Comparison of ENCODE assay signal across 8 cellular contexts in genomic region chr6:30828027-30828962, GRCh38. TPM values are rescaled to one million over a fixed set of nuclear protein-coding genes. Genes with fewer than 3 reads are reported as not detected.
DNase-seq lines count a peak whose midpoint lies in the region; ATAC-seq and TF ChIP-seq lines count a peak whose summit lies in the region.

No MANE protein-coding gene starts in this region.

- H3K4me2 ChIP-seq in fibroblast of lung (ENCODE audit: extremely low read depth, insufficient read depth, low read length): peak overlapping the region; percentile 78

- peak; percentile 54 for DNase-seq in CMK (ENCODE audit: low read depth)
- DNase-seq in RKO (ENCODE audit: low spot score): peak; percentile 84
- peak; percentile 66 for DNase-seq in activated T-helper 1 cell treated with anti-CD3 and anti-CD28 coated beads, Interleukin-12 subunit alpha, Interleukin-12 subunit beta, Interleukin-2, Interleukin-4 antibody, amounts not matched to agents 30 ng/mL and 10 ng/mL and 1 ng/mL, durations not matched to agents 14 hours and 24 hours and 36 hours (ENCODE audit: low spot score)
- DNase-seq in fibroblast of lung (ENCODE audit: low read depth in 2 of 2): peak; percentile 84 to 92
- DNase-seq in naive thymus-derived CD4-positive, alpha-beta T cell: peak; percentile 66 to 86 (median 79)
- DNase-seq in stimulated activated CD8-positive, alpha-beta memory T cell treated with anti-CD3 and anti-CD28 coated beads, Interleukin-7, amount 100 ng/mL, for 24 hours (ENCODE audit: low read depth): peak; percentile 65

- peak overlapping the region; percentile 76 for H2AFZ ChIP-seq in fibroblast of lung (ENCODE audit: low read length)

- H3K27ac ChIP-seq in HUES64 (ENCODE audit: low read depth, low read length) (0 out of 2 replicates have a peak overlapping the region, but pooled peaks have one; percentile 3), fibroblast of lung (ENCODE audit: insufficient read depth, low read length) (peak overlapping the region; percentile 64)
- H3K27ac ChIP-seq in naive thymus-derived CD4-positive, alpha-beta T cell (ENCODE audit: low read depth, low read length): peak overlapping the region; percentile 84

- CTCF ChIA-PET in naive thymus-derived CD4-positive, alpha-beta T cell (lab: Charles Lee): interaction anchor here (0.5 to 14.8 kb wide), 29 partner anchors 8 to 265 kb away, joined by 3 to 172 read pairs (median 4); partner anchors contain the start of genes DDR1, IER3 and VARS2

- peak; percentile 92 for ATAC-seq in naive thymus-derived CD4-positive, alpha-beta T cell
- no peak for ATAC-seq in HG02571 (IDR thresholded peaks at IDR 0.05; ENCODE audit: unreplicated experiment)

- peaks cover 65% of the 10 kb centered on the region for H3K4me1 Mint-ChIP-seq in activated T-helper 1 cell treated with anti-CD3 and anti-CD28 coated beads, Interleukin-12 subunit alpha, Interleukin-12 subunit beta, Interleukin-2, Interleukin-4 antibody, amounts not matched to agents 30 ng/mL and 10 ng/mL and 1 ng/mL, durations not matched to agents 14 hours and 24 hours and 36 hours (ENCODE audit: low read depth)
- H3K4me1 Mint-ChIP-seq in naive thymus-derived CD4-positive, alpha-beta T cell: peaks cover 51 to 92% (median 87%) of the 10 kb centered on the region in 7 donors

- POLR2A ChIA-PET in naive thymus-derived CD4-positive, alpha-beta T cell (lab: Charles Lee): interaction anchor here (0.7 to 2.9 kb wide), 11 partner anchors 9 to 259 kb away, joined by 3 to 20 read pairs (median 5); partner anchors contain the start of genes DDR1 and VARS2

- peak overlapping the region; percentile 98 for H3K27ac Mint-ChIP-seq in activated T-helper 1 cell treated with anti-CD3 and anti-CD28 coated beads, Interleukin-12 subunit alpha, Interleukin-12 subunit beta, Interleukin-2, Interleukin-4 antibody, amounts not matched to agents 30 ng/mL and 10 ng/mL and 1 ng/mL, durations not matched to agents 14 hours and 24 hours and 36 hours
- peak overlapping the region; percentile 82 to 99 (median 96) for H3K27ac Mint-ChIP-seq in naive thymus-derived CD4-positive, alpha-beta T cell

- H3K9me3 ChIP-seq in HUES64 (ENCODE audit: insufficient read depth, low read depth, low read length) (no peaks in the 10 kb centered on the region), fibroblast of lung (ENCODE audit: control insufficient read depth, insufficient read depth, low read depth, low read length) (no peaks in the 10 kb centered on the region)
- H3K9me3 ChIP-seq in naive thymus-derived CD4-positive, alpha-beta T cell (ENCODE audit: control insufficient read depth in 2 of 3, low read length in 3 of 3): no peaks in the 10 kb centered on the region

- H3K4me1 ChIP-seq in HUES64 (ENCODE audit: insufficient read depth, low read length) (peaks cover 7% of the 10 kb centered on the region; the same call in 1 of the 2 replicates), fibroblast of lung (ENCODE audit: control insufficient read depth, extremely low read depth, insufficient read depth, low read length) (peaks cover 9% of the 10 kb centered on the region)
- H3K4me1 ChIP-seq in naive thymus-derived CD4-positive, alpha-beta T cell (ENCODE audit: control insufficient read depth in 2 of 2, insufficient read depth in 2 of 2, low read length in 2 of 2): peaks cover 36 to 45% of the 10 kb centered on the region in 2 donors

- TF ChIP-seq CTCF in fibroblast of lung (conservative IDR thresholded peaks at IDR 0.05 in 1 of 2, IDR thresholded peaks at IDR 0.05 in 1 of 2; ENCODE audit: low read depth in 1 of 2, low read length in 2 of 2): peak; percentile 91 to 98

- no peaks in the 10 kb centered on the region for H4K20me1 ChIP-seq in fibroblast of lung (ENCODE audit: control insufficient read depth, extremely low read depth, insufficient read depth, low read length)

- H3K4me3 Mint-ChIP-seq in activated T-helper 1 cell treated with anti-CD3 and anti-CD28 coated beads, Interleukin-12 subunit alpha, Interleukin-12 subunit beta, Interleukin-2, Interleukin-4 antibody, amounts not matched to agents 30 ng/mL and 10 ng/mL and 1 ng/mL, durations not matched to agents 14 hours and 24 hours and 36 hours: peak overlapping the region; percentile 96
- peak overlapping the region; percentile 89 to 100 (median 96) for H3K4me3 Mint-ChIP-seq in naive thymus-derived CD4-positive, alpha-beta T cell

- no peaks in the 10 kb centered on the region for H3K9me3 Mint-ChIP-seq in activated T-helper 1 cell treated with anti-CD3 and anti-CD28 coated beads, Interleukin-12 subunit alpha, Interleukin-12 subunit beta, Interleukin-2, Interleukin-4 antibody, amounts not matched to agents 30 ng/mL and 10 ng/mL and 1 ng/mL, durations not matched to agents 14 hours and 24 hours and 36 hours
- no peaks in the 10 kb centered on the region for H3K9me3 Mint-ChIP-seq in naive thymus-derived CD4-positive, alpha-beta T cell

- H3K4me3 ChIP-seq in HUES64 (ENCODE audit: low read length) (no peak overlapping the region), fibroblast of lung (replicated peaks in 1 of 4; ENCODE audit: control extremely low read depth in 1 of 4, insufficient read depth in 1 of 4, low read depth in 3 of 4, low read length in 4 of 4) (no peak overlapping the region)
- peak overlapping the region; percentile 80 for H3K4me3 ChIP-seq in naive thymus-derived CD4-positive, alpha-beta T cell (ENCODE audit: low read length)

- H3K36me3 Mint-ChIP-seq in activated T-helper 1 cell treated with anti-CD3 and anti-CD28 coated beads, Interleukin-12 subunit alpha, Interleukin-12 subunit beta, Interleukin-2, Interleukin-4 antibody, amounts not matched to agents 30 ng/mL and 10 ng/mL and 1 ng/mL, durations not matched to agents 14 hours and 24 hours and 36 hours (ENCODE audit: low read depth): peaks cover 18% of the 10 kb centered on the region
- H3K36me3 Mint-ChIP-seq in naive thymus-derived CD4-positive, alpha-beta T cell: peaks cover 5 to 29% (median 16%) of the 10 kb centered on the region in 5 donors

- intact Hi-C loops in activated T-helper 1 cell treated with anti-CD3 and anti-CD28 coated beads, Interleukin-12 subunit alpha, Interleukin-12 subunit beta, Interleukin-2, Interleukin-4 antibody, amounts not matched to agents 30 ng/mL and 10 ng/mL and 1 ng/mL, durations not matched to agents 14 hours and 24 hours and 36 hours (cut with micrococcal nuclease): loop anchor here (1.0 to 2.0 kb wide), 6 partner anchors 9 to 259 kb away; partner anchors contain the start of genes GTF2H4 and VARS2
- intact Hi-C loops in naive thymus-derived CD4-positive, alpha-beta T cell (cut with micrococcal nuclease): loop anchor here (1.0 to 5.0 kb wide), 10 partner anchors 49 to 259 kb away; partner anchors contain the start of genes FLOT1 (in 1 of the 2) and IER3 (in 1 of the 2)

- H3K9ac ChIP-seq in HUES64 (ENCODE audit: low read depth, low read length) (peak overlapping the region; percentile 10; the same call in 1 of the 2 replicates), fibroblast of lung (ENCODE audit: insufficient read depth, low read length) (peak overlapping the region; percentile 40)

- H3K27me3 ChIP-seq in HUES64 (ENCODE audit: insufficient read depth, low read length) (no peaks in the 10 kb centered on the region), fibroblast of lung (ENCODE audit: control insufficient read depth, insufficient read depth, low read length) (no peaks in the 10 kb centered on the region)
- no peaks in the 10 kb centered on the region for H3K27me3 ChIP-seq in naive thymus-derived CD4-positive, alpha-beta T cell (ENCODE audit: control insufficient read depth in 2 of 2, insufficient read depth in 2 of 2, low read length in 2 of 2)

- no peaks in the 10 kb centered on the region for H3K79me2 ChIP-seq in fibroblast of lung (ENCODE audit: control insufficient read depth, insufficient read depth, low read length)

- WGBS in HUES64: 62% methylated on average over 12 of the region's 12 CpGs

- H3K36me3 ChIP-seq in HUES64 (ENCODE audit: insufficient read depth, low read length) (no peaks in the 10 kb centered on the region), fibroblast of lung (ENCODE audit: control insufficient read depth, insufficient read depth, low read length) (no peaks in the 10 kb centered on the region)
- H3K36me3 ChIP-seq in naive thymus-derived CD4-positive, alpha-beta T cell (ENCODE audit: control insufficient read depth in 2 of 3, insufficient read depth in 3 of 3, low read length in 3 of 3): peaks cover 0 to 22% (median 0%) of the 10 kb centered on the region in 3 experiments

- no peaks in the 10 kb centered on the region for H3K27me3 Mint-ChIP-seq in activated T-helper 1 cell treated with anti-CD3 and anti-CD28 coated beads, Interleukin-12 subunit alpha, Interleukin-12 subunit beta, Interleukin-2, Interleukin-4 antibody, amounts not matched to agents 30 ng/mL and 10 ng/mL and 1 ng/mL, durations not matched to agents 14 hours and 24 hours and 36 hours (ENCODE audit: insufficient read depth)
- H3K27me3 Mint-ChIP-seq in naive thymus-derived CD4-positive, alpha-beta T cell: no peaks in the 10 kb centered on the region

RNA-seq across cellular contexts. Expression of gene DDR1, which starts 56.0 kb away (rescaled TPM):
- polyA plus RNA-seq in HUES64 (2013, experiment 1 of 2): 116 TPM
- 139 TPM for polyA plus RNA-seq in HUES64 (2013, experiment 2 of 2)
- total RNA-seq in activated T-helper 1 cell treated with anti-CD3 and anti-CD28 coated beads, Interleukin-12 subunit alpha, Interleukin-12 subunit beta, Interleukin-2, Interleukin-4 antibody, amounts not matched to agents 30 ng/mL and 10 ng/mL and 1 ng/mL, durations not matched to agents 14 hours and 24 hours and 36 hours: 21.4 and 24.8 TPM in 2 replicates
- 16.7 and 17.5 TPM in 2 replicates for total RNA-seq in fibroblast of lung
- 6.2 and 10.9 TPM in 2 replicates for polyA plus RNA-seq in fibroblast of lung
- 10.7 and 18.4 TPM in 2 replicates for polyA plus RNA-seq in fibroblast of lung (2012)
- 14.7 and 61.1 TPM in 2 replicates for polyA minus RNA-seq in fibroblast of lung (ENCODE audit: low replicate concordance)
- 10 to 100 TPM; 13.7 to 23.8 (median 18.6) TPM for total RNA-seq in naive thymus-derived CD4-positive, alpha-beta T cell
- 1 to 10 TPM; 1.8 to 8.6 TPM for polyA plus RNA-seq in naive thymus-derived CD4-positive, alpha-beta T cell

Comparison
In these comparisons a context has a peak if more than half of its experiments do, and no peak if none do; other contexts are left out.
1. H3K27ac ChIP-seq: peak in every context shown above with its lines; median percentile 84 in naive thymus-derived CD4-positive, alpha-beta T cell; 64 in fibroblast of lung; 3 in HUES64.